In genomic region chr3:71247948-71248315, GRCh38 we compare ENCODE assay signal across 15 cellular contexts.
DNase-seq lines count a peak whose midpoint lies in the region; ATAC-seq and TF ChIP-seq lines count a peak whose summit lies in the region.
"Had no signal": no experiment of that assay in that cellular context is flagged by ENCODE, and none has a peak within 500 bp of the region (broad histone marks: within the 10 kb centered on the region; RNA-seq: fewer than 3 reads in every experiment).

No MANE protein-coding gene starts in this region.

- no peak overlapping the region for H3K4me3 Mint-ChIP-seq in chondrocyte (ENCODE audit: unreplicated experiment)
- H3K4me3 Mint-ChIP-seq in stimulated activated naive B cell treated with anti-CD40 and anti-IgM and Interleukin-4, amounts not matched to agents 10 μg/mL and 1 μg/mL and 100 μg/mL, for 72 hours: no peak overlapping the region
- H3K4me3 Mint-ChIP-seq: activated CD8-positive, alpha-beta memory T cell treated with anti-CD3 and anti-CD28 coated beads, Interleukin-2, amount 10 ng/mL, durations not matched to agents 7 days and 5 days had no signal

- no peaks in the 10 kb centered on the region for H3K27me3 ChIP-seq in cardiac muscle cell
- H3K27me3 ChIP-seq: uterus had no signal

- peak overlapping the region; percentile 98 for H3K27ac ChIP-seq in cardiac muscle cell
- H3K27ac ChIP-seq: parathyroid adenoma, uterus had no signal

- H3K27me3 Mint-ChIP-seq in chondrocyte (ENCODE audit: low read depth): no peaks in the 10 kb centered on the region
- H3K27me3 Mint-ChIP-seq in stimulated activated naive B cell treated with anti-CD40 and anti-IgM and Interleukin-4, amounts not matched to agents 10 μg/mL and 1 μg/mL and 100 μg/mL, for 72 hours: no peaks in the 10 kb centered on the region
- H3K27me3 Mint-ChIP-seq: activated CD8-positive, alpha-beta memory T cell treated with anti-CD3 and anti-CD28 coated beads, Interleukin-2, amount 10 ng/mL, durations not matched to agents 7 days and 5 days had no signal

- intact Hi-C loops in left cardiac atrium (cut with DNase I): loop anchor here in 1 of 2 donors (5.0 to 10.0 kb wide), 3 partner anchors 121 to 337 kb away; partner anchors contain the start of gene FOXP1

- no peaks in the 10 kb centered on the region for H3K9me3 Mint-ChIP-seq in chondrocyte (ENCODE audit: low read depth)
- no peaks in the 10 kb centered on the region for H3K9me3 Mint-ChIP-seq in stimulated activated naive B cell treated with anti-CD40 and anti-IgM and Interleukin-4, amounts not matched to agents 10 μg/mL and 1 μg/mL and 100 μg/mL, for 72 hours

- H3K9me3 ChIP-seq in cardiac muscle cell (ENCODE audit: low read depth): no peaks in the 10 kb centered on the region
- H3K9me3 ChIP-seq: uterus had no signal

- no peaks in the 10 kb centered on the region for H3K36me3 Mint-ChIP-seq in chondrocyte (ENCODE audit: low read depth)
- peaks cover 15 to 29% of the 10 kb centered on the region in 2 donors for H3K36me3 Mint-ChIP-seq in stimulated activated naive B cell treated with anti-CD40 and anti-IgM and Interleukin-4, amounts not matched to agents 10 μg/mL and 1 μg/mL and 100 μg/mL, for 72 hours
- H3K36me3 Mint-ChIP-seq: activated CD8-positive, alpha-beta memory T cell treated with anti-CD3 and anti-CD28 coated beads, Interleukin-2, amount 10 ng/mL, durations not matched to agents 7 days and 5 days had no signal

- no peak for ATAC-seq in left cardiac atrium
- no peak for ATAC-seq in stimulated activated naive B cell treated with anti-CD40 and anti-IgM and Interleukin-4, amounts not matched to agents 10 μg/mL and 1 μg/mL and 100 μg/mL, for 72 hours (replicated peaks)
- no peak for ATAC-seq in HG03196 (IDR thresholded peaks at IDR 0.05; ENCODE audit: unreplicated experiment)
- ATAC-seq: activated CD8-positive, alpha-beta memory T cell treated with anti-CD3 and anti-CD28 coated beads, Interleukin-2, amount 10 ng/mL, durations not matched to agents 7 days and 5 days; Panc1 had no signal

- TF ChIP-seq CTCF in cardiac muscle cell (IDR thresholded peaks at IDR 0.05; ENCODE audit: low read depth, low read length): no peak
- TF ChIP-seq CTCF in chondrocyte (IDR thresholded peaks at IDR 0.05): no peak

- DNase-seq in cardiac muscle cell (ENCODE audit: low read depth in 1 of 2, low spot score in 1 of 2) (no peak), left cardiac atrium (no peak), NCI-H146 (lab: John Stamatoyannopoulos, UW) (peak; percentile 78), chondrocyte (ENCODE audit: low spot score) (no peak), Ammon's horn (ENCODE audit: low spot score) (no peak), DMS153 (lab: John Stamatoyannopoulos, UW) (no peak)
- no peak for DNase-seq in stimulated activated naive B cell treated with anti-CD40 and anti-IgM and Interleukin-4, amounts not matched to agents 10 μg/mL and 1 μg/mL and 100 μg/mL, for 72 hours
- DNase-seq: activated CD8-positive, alpha-beta memory T cell treated with anti-CD3 and anti-CD28 coated beads, Interleukin-2, amount 10 ng/mL, durations not matched to agents 7 days and 5 days; NCI-H1930; stimulated activated naive CD4-positive, alpha-beta T cell; SW 1271; uterus had no signal

- peak overlapping the region; percentile 96 for H3K27ac Mint-ChIP-seq in chondrocyte (ENCODE audit: unreplicated experiment)
- H3K27ac Mint-ChIP-seq in stimulated activated naive B cell treated with anti-CD40 and anti-IgM and Interleukin-4, amounts not matched to agents 10 μg/mL and 1 μg/mL and 100 μg/mL, for 72 hours: peak overlapping the region; percentile 7
- H3K27ac Mint-ChIP-seq: activated CD8-positive, alpha-beta memory T cell treated with anti-CD3 and anti-CD28 coated beads, Interleukin-2, amount 10 ng/mL, durations not matched to agents 7 days and 5 days had no signal

- no peaks in the 10 kb centered on the region for H3K36me3 ChIP-seq in cardiac muscle cell
- H3K36me3 ChIP-seq: uterus had no signal

- no peak overlapping the region for H3K4me3 ChIP-seq in cardiac muscle cell
- H3K4me3 ChIP-seq: uterus had no signal

- H3K4me1 ChIP-seq in cardiac muscle cell (ENCODE audit: low read depth): peaks cover 40% of the 10 kb centered on the region
- H3K4me1 ChIP-seq: parathyroid adenoma, uterus had no signal

- H3K4me1 Mint-ChIP-seq in chondrocyte (ENCODE audit: low read depth): peaks cover 91% of the 10 kb centered on the region
- peaks cover 34 to 85% of the 10 kb centered on the region in 2 donors for H3K4me1 Mint-ChIP-seq in stimulated activated naive B cell treated with anti-CD40 and anti-IgM and Interleukin-4, amounts not matched to agents 10 μg/mL and 1 μg/mL and 100 μg/mL, for 72 hours
- H3K4me1 Mint-ChIP-seq: activated CD8-positive, alpha-beta memory T cell treated with anti-CD3 and anti-CD28 coated beads, Interleukin-2, amount 10 ng/mL, durations not matched to agents 7 days and 5 days had no signal
